8 cellular contexts compared by ENCODE assay signal in the genomic region with DNA sequence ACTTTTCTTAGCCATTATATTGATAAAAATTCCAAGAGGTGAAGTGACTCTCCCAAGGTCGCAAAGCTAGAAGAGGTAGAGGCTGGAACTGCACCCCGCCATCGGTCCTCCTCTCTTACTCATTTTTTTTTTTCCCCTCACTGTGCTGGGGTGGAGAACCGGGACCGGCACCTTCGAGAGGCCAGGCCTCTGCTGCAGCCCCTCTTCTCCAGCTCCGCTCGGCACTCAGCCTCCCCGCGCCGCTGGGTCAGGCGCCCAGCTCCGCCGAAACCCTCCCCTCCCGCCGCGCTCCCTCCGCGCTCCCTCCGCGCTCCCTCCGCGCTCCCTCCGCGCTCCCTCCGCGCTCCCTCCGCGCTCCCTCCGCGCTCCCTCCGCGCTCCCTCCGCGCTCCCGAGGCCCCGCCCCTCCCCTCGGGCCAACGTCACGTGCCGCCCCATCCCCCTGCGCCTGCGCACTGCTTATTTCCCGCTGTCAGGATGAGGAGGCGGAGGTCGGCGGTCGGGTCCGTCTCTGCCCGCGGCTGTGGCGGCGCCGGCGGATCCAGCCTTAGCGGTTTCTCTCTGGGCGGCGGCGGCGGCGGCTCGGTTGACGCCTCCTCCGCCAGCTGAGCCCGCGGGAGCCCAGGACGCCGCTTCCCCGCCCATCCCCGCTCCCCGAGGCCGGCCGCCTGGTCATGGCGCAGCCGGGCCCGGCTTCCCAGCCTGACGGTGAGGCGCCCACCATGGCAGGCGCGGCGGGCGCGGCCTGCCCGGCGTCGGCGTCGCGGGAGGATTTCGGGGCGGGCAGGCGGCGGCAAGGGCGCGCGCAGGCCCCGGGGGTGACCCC. TPM values are rescaled to one million over a fixed set of nuclear protein-coding genes. Genes with fewer than 3 reads are reported as not detected.
DNase-seq lines count a peak whose midpoint lies in the region; ATAC-seq and TF ChIP-seq lines count a peak whose summit lies in the region.

A gene with protein sequence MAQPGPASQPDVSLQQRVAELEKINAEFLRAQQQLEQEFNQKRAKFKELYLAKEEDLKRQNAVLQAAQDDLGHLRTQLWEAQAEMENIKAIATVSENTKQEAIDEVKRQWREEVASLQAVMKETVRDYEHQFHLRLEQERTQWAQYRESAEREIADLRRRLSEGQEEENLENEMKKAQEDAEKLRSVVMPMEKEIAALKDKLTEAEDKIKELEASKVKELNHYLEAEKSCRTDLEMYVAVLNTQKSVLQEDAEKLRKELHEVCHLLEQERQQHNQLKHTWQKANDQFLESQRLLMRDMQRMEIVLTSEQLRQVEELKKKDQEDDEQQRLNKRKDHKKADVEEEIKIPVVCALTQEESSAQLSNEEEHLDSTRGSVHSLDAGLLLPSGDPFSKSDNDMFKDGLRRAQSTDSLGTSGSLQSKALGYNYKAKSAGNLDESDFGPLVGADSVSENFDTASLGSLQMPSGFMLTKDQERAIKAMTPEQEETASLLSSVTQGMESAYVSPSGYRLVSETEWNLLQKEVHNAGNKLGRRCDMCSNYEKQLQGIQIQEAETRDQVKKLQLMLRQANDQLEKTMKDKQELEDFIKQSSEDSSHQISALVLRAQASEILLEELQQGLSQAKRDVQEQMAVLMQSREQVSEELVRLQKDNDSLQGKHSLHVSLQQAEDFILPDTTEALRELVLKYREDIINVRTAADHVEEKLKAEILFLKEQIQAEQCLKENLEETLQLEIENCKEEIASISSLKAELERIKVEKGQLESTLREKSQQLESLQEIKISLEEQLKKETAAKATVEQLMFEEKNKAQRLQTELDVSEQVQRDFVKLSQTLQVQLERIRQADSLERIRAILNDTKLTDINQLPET (plus strand): TSS at position 471 of the 825 bp plus-strand sequence. CDS start 203 bp downstream, at position 674.

- ATAC-seq in GM21717 (IDR thresholded peaks at IDR 0.05; ENCODE audit: unreplicated experiment): peak; percentile 43
- peak; percentile 88 for ATAC-seq in stimulated activated naive CD8-positive, alpha-beta T cell treated with anti-CD3 and anti-CD28 coated beads, Interleukin-15, amount 100 ng/mL, for 72 hours

- H3K9me2 ChIP-seq in neural cell (ENCODE audit: insufficient read depth, low read length): no peaks in the 10 kb centered on the region

- peak within 1 kb of the TSS; percentile 57 for H3K4me2 ChIP-seq in neural cell (ENCODE audit: low read length)

- H3K4me3 Mint-ChIP-seq in stimulated activated naive CD8-positive, alpha-beta T cell treated with anti-CD3 and anti-CD28 coated beads, Interleukin-15, amount 100 ng/mL, for 72 hours: peak within 1 kb of the TSS; percentile 90

- H3K9me3 ChIP-seq in neural cell (ENCODE audit: low read length): no peaks in the 10 kb centered on the region

- peak within 1 kb of the TSS; percentile 82 for H3K9ac ChIP-seq in neural cell (ENCODE audit: low read length)

- H3K27me3 Mint-ChIP-seq in stimulated activated naive CD8-positive, alpha-beta T cell treated with anti-CD3 and anti-CD28 coated beads, Interleukin-15, amount 100 ng/mL, for 72 hours: no peaks in the 10 kb centered on the region

- TF ChIP-seq CTCF in fibroblast of villous mesenchyme (IDR thresholded peaks at IDR 0.05; ENCODE audit: insufficient read depth, low read depth, low read length) (no peak), neural cell (IDR thresholded peaks at IDR 0.05; ENCODE audit: poor library complexity, severe bottlenecking) (peak; percentile 50)

- peaks cover 36% of the 10 kb centered on the region for H3K4me1 Mint-ChIP-seq in stimulated activated naive CD8-positive, alpha-beta T cell treated with anti-CD3 and anti-CD28 coated beads, Interleukin-15, amount 100 ng/mL, for 72 hours

- H3K27ac ChIP-seq in neural cell (ENCODE audit: low read length): peak within 1 kb of the TSS; percentile 69

- peaks cover 43% of the 10 kb centered on the region for H3K79me2 ChIP-seq in neural cell (replicated peaks; ENCODE audit: insufficient read depth, low read length)

- H3K36me3 ChIP-seq in neural cell (ENCODE audit: insufficient read depth, low read length): no peaks in the 10 kb centered on the region

- DNase-seq in DMS 273 treated with DMSO at 0.1 percent for 48 hours (lab: John Stamatoyannopoulos, UW) (peak; percentile 66), M059J (ENCODE audit: low read depth) (peak; percentile 81), SHP77 treated with DMSO at 0.1 percent for 48 hours (lab: John Stamatoyannopoulos, UW) (peak; percentile 70), activated gamma-delta T cell (lab: John Stamatoyannopoulos, UW) (peak; percentile 88), fibroblast of villous mesenchyme (ENCODE audit: low read depth) (peak; percentile 93)
- DNase-seq in stimulated activated naive CD8-positive, alpha-beta T cell treated with anti-CD3 and anti-CD28 coated beads, Interleukin-15, amount 100 ng/mL, for 72 hours: peak; percentile 92 to 93

- H3K4me3 ChIP-seq in fibroblast of villous mesenchyme (ENCODE audit: low read depth, low read length): peak within 1 kb of the TSS; percentile 73
- peak within 1 kb of the TSS; percentile 80 for H3K4me3 ChIP-seq in neural cell (ENCODE audit: low read length)

- TF ChIP-seq EP300 in neural cell (conservative IDR thresholded peaks at IDR 0.05; ENCODE audit: poor library complexity, severe bottlenecking): peak; percentile 50

- no peak for TF ChIP-seq RAD21 in neural cell (conservative IDR thresholded peaks at IDR 0.05)

- H3K9me3 Mint-ChIP-seq in stimulated activated naive CD8-positive, alpha-beta T cell treated with anti-CD3 and anti-CD28 coated beads, Interleukin-15, amount 100 ng/mL, for 72 hours: no peaks in the 10 kb centered on the region

- peak within 1 kb of the TSS; percentile 93 to 96 for H3K27ac Mint-ChIP-seq in stimulated activated naive CD8-positive, alpha-beta T cell treated with anti-CD3 and anti-CD28 coated beads, Interleukin-15, amount 100 ng/mL, for 72 hours

- H2AFZ ChIP-seq in neural cell (ENCODE audit: low read depth, low read length): peak within 1 kb of the TSS; percentile 45

- H3F3A ChIP-seq in neural cell (ENCODE audit: insufficient read depth, low read length, poor library complexity, severe bottlenecking): no peaks in the 10 kb centered on the region

- no peaks in the 10 kb centered on the region for H3K27me3 ChIP-seq in neural cell (ENCODE audit: insufficient read depth, low read depth, low read length)

- H4K20me1 ChIP-seq in neural cell (ENCODE audit: insufficient read depth): peaks cover 5% of the 10 kb centered on the region

TF ChIP-seq in neural cell, 6 proteins besides CTCF, POLR2A, EP300 and RAD21:
- TF ChIP-seq POLR2AphosphoS5 (IDR thresholded peaks at IDR 0.05) (peak; percentile 98), TAF1 (IDR thresholded peaks at IDR 0.05; ENCODE audit: low read depth) (peak; percentile 99), SMC3 (conservative IDR thresholded peaks at IDR 0.05; ENCODE audit: poor library complexity) (peak; percentile 25), MXI1 (conservative IDR thresholded peaks at IDR 0.05; ENCODE audit: poor library complexity, severe bottlenecking) (peak; percentile 66), EZH2 (IDR thresholded peaks at IDR 0.05; ENCODE audit: borderline replicate concordance, insufficient read depth, low read length, poor library complexity, severe bottlenecking) (no peak)
- TF ChIP-seq, protein P1, sequence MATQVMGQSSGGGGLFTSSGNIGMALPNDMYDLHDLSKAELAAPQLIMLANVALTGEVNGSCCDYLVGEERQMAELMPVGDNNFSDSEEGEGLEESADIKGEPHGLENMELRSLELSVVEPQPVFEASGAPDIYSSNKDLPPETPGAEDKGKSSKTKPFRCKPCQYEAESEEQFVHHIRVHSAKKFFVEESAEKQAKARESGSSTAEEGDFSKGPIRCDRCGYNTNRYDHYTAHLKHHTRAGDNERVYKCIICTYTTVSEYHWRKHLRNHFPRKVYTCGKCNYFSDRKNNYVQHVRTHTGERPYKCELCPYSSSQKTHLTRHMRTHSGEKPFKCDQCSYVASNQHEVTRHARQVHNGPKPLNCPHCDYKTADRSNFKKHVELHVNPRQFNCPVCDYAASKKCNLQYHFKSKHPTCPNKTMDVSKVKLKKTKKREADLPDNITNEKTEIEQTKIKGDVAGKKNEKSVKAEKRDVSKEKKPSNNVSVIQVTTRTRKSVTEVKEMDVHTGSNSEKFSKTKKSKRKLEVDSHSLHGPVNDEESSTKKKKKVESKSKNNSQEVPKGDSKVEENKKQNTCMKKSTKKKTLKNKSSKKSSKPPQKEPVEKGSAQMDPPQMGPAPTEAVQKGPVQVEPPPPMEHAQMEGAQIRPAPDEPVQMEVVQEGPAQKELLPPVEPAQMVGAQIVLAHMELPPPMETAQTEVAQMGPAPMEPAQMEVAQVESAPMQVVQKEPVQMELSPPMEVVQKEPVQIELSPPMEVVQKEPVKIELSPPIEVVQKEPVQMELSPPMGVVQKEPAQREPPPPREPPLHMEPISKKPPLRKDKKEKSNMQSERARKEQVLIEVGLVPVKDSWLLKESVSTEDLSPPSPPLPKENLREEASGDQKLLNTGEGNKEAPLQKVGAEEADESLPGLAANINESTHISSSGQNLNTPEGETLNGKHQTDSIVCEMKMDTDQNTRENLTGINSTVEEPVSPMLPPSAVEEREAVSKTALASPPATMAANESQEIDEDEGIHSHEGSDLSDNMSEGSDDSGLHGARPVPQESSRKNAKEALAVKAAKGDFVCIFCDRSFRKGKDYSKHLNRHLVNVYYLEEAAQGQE (IDR thresholded peaks at IDR 0.05; ENCODE audit: borderline replicate concordance): peak; percentile 98
TF ChIP-seq in neural cell: peak in this region for 5.

RNA-seq across cellular contexts. Expression of the gene that starts here (rescaled TPM):
- total RNA-seq in M059J (2014; rRNA removed; shearing (Covaris generic)): 31.7 and 35.0 TPM in 2 replicates
- total RNA-seq in fibroblast of villous mesenchyme: 37.4 and 50.5 TPM in 2 replicates
- polyA plus RNA-seq in neural cell: 61.1 and 67.0 TPM in 2 replicates
- polyA minus RNA-seq in neural cell: 139 and 169 TPM in 2 replicates

Comparison
In these comparisons a context has a peak if more than half of its experiments do, and no peak if none do; other contexts are left out.
1. Peak in every context shown above with its lines: DNase-seq, ATAC-seq, H3K4me3 ChIP-seq and H3K27ac ChIP-seq.